In the genomic region with DNA sequence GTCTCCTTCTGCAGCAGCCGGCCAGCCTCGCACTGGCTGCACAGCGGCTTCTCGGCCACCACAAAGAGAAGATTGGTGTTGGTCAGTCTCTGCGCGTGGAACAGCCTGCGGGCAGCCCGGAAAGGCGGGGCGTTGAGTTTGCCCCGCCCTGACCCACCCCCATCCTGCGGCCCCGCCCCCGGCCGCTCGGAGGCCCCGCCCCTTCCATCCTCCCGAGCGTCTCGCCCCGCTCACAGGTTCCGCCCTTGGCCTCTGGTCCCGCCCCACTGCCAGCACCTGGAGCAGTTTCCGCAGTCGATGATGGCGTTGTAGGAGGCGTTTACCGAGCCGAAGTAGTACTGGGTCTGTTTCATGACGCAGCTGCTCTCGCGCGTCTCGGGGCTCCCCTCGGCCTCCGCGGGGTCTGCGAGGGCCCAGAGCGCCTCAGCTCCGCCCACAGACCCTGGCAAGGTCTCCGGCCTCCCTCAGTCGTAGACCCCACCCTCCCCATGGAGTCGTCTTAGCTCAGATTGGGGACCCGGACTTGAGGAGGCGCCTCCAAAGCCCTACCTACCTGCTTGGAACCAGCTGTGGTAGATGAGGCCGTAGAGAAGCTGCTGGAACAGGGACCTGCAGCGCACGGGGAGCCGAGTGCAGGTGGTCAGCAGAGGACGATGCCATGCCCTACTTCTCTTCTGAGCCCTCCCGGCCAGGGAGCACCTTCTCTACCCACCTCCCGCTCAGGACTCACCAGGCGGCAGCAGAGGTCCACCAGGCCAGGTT, we compare ENCODE assay signal across 8 cellular contexts. TPM values are rescaled to one million over a fixed set of nuclear protein-coding genes. Genes with fewer than 3 reads are reported as not detected.
DNase-seq lines count a peak whose midpoint lies in the region; ATAC-seq and TF ChIP-seq lines count a peak whose summit lies in the region.

No MANE protein-coding gene starts in this region.

- peak overlapping the region; percentile 75 for H3K4me3 Mint-ChIP-seq in activated CD4-positive, alpha-beta memory T cell treated with anti-CD3 and anti-CD28 coated beads, Interleukin-2, amount 10 ng/mL, durations not matched to agents 7 days and 5 days
- H3K4me3 Mint-ChIP-seq in memory B cell, result peak overlapping the region; percentile 88

- H3K27ac Mint-ChIP-seq in activated CD4-positive, alpha-beta memory T cell treated with anti-CD3 and anti-CD28 coated beads, Interleukin-2, amount 10 ng/mL, durations not matched to agents 7 days and 5 days, result peak overlapping the region; percentile 64
- H3K27ac Mint-ChIP-seq in memory B cell, result peak overlapping the region; percentile 91

- peaks cover 11% of the 10 kb centered on the region for H3K4me1 Mint-ChIP-seq in activated CD4-positive, alpha-beta memory T cell treated with anti-CD3 and anti-CD28 coated beads, Interleukin-2, amount 10 ng/mL, durations not matched to agents 7 days and 5 days
- H3K4me1 Mint-ChIP-seq in memory B cell, result peaks cover 18% of the 10 kb centered on the region

- peak; percentile 35 for TF ChIP-seq POLR2A in GM15510 (IDR thresholded peaks at IDR 0.05; ENCODE audit: borderline replicate concordance, extremely low read depth, insufficient read length)

- CTCF ChIA-PET in activated CD4-positive, alpha-beta memory T cell treated with anti-CD3 and anti-CD28 coated beads, Interleukin-2, amount 10 ng/mL, durations not matched to agents 7 days and 5 days (lab: Charles Lee), result interaction anchor here (1.0 to 5.4 kb wide), 2 partner anchors 15 to 177 kb away, joined by 3 to 31 read pairs; a partner anchor contains a TSS

- POLR2A ChIA-PET in activated CD4-positive, alpha-beta memory T cell treated with anti-CD3 and anti-CD28 coated beads, Interleukin-2, amount 10 ng/mL, durations not matched to agents 7 days and 5 days (lab: Charles Lee), result interaction anchor here (0.8 to 2.1 kb wide), 4 partner anchors 15 to 204 kb away, joined by 3 to 19 read pairs (median 4); a partner anchor contains a TSS

- no peaks in the 10 kb centered on the region for H3K9me3 Mint-ChIP-seq in activated CD4-positive, alpha-beta memory T cell treated with anti-CD3 and anti-CD28 coated beads, Interleukin-2, amount 10 ng/mL, durations not matched to agents 7 days and 5 days
- H3K9me3 Mint-ChIP-seq in memory B cell, result no peaks in the 10 kb centered on the region

- peak; percentile 84 for ATAC-seq in HG02642 (IDR thresholded peaks at IDR 0.05; ENCODE audit: poor library complexity, unreplicated experiment)
- peak; percentile 97 for ATAC-seq in memory B cell (ENCODE audit: low read depth)

- no peaks in the 10 kb centered on the region for H3K27me3 Mint-ChIP-seq in activated CD4-positive, alpha-beta memory T cell treated with anti-CD3 and anti-CD28 coated beads, Interleukin-2, amount 10 ng/mL, durations not matched to agents 7 days and 5 days
- peaks cover 4% of the 10 kb centered on the region for H3K27me3 Mint-ChIP-seq in memory B cell

- peak; percentile 77 to 81 for DNase-seq in NCI-H2081 (lab: John Stamatoyannopoulos, UW)
- DNase-seq in activated CD4-positive, alpha-beta memory T cell treated with anti-CD3 and anti-CD28 coated beads, Interleukin-2, amount 10 ng/mL, durations not matched to agents 7 days and 5 days, result peak; percentile 96
- peak; percentile 94 for DNase-seq in effector CD4-positive, alpha-beta T cell
- peak; percentile 88 to 92 for DNase-seq in memory B cell (ENCODE audit: low spot score in 2 of 2)
- DNase-seq in stimulated activated CD8-positive, alpha-beta memory T cell treated with anti-CD3 and anti-CD28 coated beads, Interleukin-12 subunit alpha, Interleukin-12 subunit beta, amount 100 ng/mL, for 4 hours (ENCODE audit: low read depth), result peak; percentile 84
- DNase-seq in A172 (ENCODE audit: low spot score), result no peak

- no peaks in the 10 kb centered on the region for H3K36me3 Mint-ChIP-seq in activated CD4-positive, alpha-beta memory T cell treated with anti-CD3 and anti-CD28 coated beads, Interleukin-2, amount 10 ng/mL, durations not matched to agents 7 days and 5 days (ENCODE audit: low read depth)
- H3K36me3 Mint-ChIP-seq in memory B cell, result no peaks in the 10 kb centered on the region

RNA-seq across cellular contexts. Expression of a gene that starts 5.9 kb away (rescaled TPM):
- 10 to 100 TPM; 22.1 to 22.7 TPM for total RNA-seq in activated CD4-positive, alpha-beta memory T cell treated with anti-CD3 and anti-CD28 coated beads, Interleukin-2, amount 10 ng/mL, durations not matched to agents 7 days and 5 days
- total RNA-seq in A172 (2014; rRNA removed; shearing (Covaris generic)), result 57.3 and 58.9 TPM in 2 replicates

RNA-seq across cellular contexts. Expression of a gene that starts 14.6 kb away (rescaled TPM):
- total RNA-seq in activated CD4-positive, alpha-beta memory T cell treated with anti-CD3 and anti-CD28 coated beads, Interleukin-2, amount 10 ng/mL, durations not matched to agents 7 days and 5 days, result 10 to 100 TPM; 37.1 to 39.7 TPM
- total RNA-seq in A172 (2014; rRNA removed; shearing (Covaris generic)), result 46.9 and 53.7 TPM in 2 replicates

RNA-seq across cellular contexts. Expression of a gene that starts 14.7 kb away (rescaled TPM):
- total RNA-seq in activated CD4-positive, alpha-beta memory T cell treated with anti-CD3 and anti-CD28 coated beads, Interleukin-2, amount 10 ng/mL, durations not matched to agents 7 days and 5 days, result 10 to 100 TPM; 48.8 to 50.1 TPM
- 23.1 and 24.8 TPM in 2 replicates for total RNA-seq in A172 (2014; rRNA removed; shearing (Covaris generic))

RNA-seq across cellular contexts. Expression of a gene that starts 19.7 kb away (rescaled TPM):
- total RNA-seq in activated CD4-positive, alpha-beta memory T cell treated with anti-CD3 and anti-CD28 coated beads, Interleukin-2, amount 10 ng/mL, durations not matched to agents 7 days and 5 days, result 1 to 10 TPM; 1.7 to 3.2 TPM
- total RNA-seq in A172 (2014; rRNA removed; shearing (Covaris generic)), result 0.09 and 0.62 TPM in 2 replicates

RNA-seq across cellular contexts. Expression of a gene that starts 24.6 kb away (rescaled TPM):
- 100 to 1,000 TPM; 157 to 160 TPM for total RNA-seq in activated CD4-positive, alpha-beta memory T cell treated with anti-CD3 and anti-CD28 coated beads, Interleukin-2, amount 10 ng/mL, durations not matched to agents 7 days and 5 days
- 12.9 and 16.9 TPM in 2 replicates for total RNA-seq in A172 (2014; rRNA removed; shearing (Covaris generic))
